In the genomic region with DNA sequence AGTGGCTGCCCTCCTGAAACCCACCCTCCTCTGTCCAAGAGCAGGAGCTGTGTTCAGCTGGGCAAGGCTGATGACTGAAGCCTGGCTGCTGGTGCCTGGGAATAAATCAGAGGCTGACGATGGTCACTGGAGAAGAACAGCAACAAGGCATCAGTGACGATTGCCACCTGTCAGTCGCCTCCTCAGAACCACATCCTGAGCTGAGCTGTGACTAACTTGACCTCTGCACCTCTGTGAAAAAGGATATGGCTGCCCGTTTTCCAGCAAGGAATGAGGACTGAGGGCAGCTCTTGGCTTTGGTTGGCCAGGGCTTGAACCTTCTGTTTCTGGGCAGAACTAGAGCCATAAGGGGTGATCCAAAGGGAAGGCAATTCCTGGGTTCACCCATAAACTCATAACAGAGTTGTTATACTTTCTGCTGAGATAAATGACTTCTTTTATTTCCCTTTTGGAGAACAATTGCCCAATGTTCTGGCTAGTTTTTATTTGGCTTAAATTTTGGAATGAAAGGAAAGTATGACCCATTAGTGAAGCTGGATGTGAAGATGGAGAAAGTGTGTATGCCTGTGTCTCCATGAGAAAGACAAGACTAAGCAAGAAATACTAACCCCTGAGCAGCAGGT, we compare ENCODE assay signal across 15 cellular contexts. TPM values are rescaled to one million over a fixed set of nuclear protein-coding genes. Genes with fewer than 3 reads are reported as not detected.
DNase-seq lines count a peak whose midpoint lies in the region; ATAC-seq and TF ChIP-seq lines count a peak whose summit lies in the region.
"Had no signal": no experiment of that assay in that cellular context is flagged by ENCODE, and none has a peak within 500 bp of the region (broad histone marks: within the 10 kb centered on the region; RNA-seq: fewer than 3 reads in every experiment).

No MANE protein-coding gene starts in this region.

- H3K9me3 ChIP-seq in MG63, result no peaks in the 10 kb centered on the region

- POLR2A ChIA-PET in GM10248 (lab: Yijun Ruan, JAX), result no interaction called here

- CTCF ChIA-PET in GM10248 (lab: Yijun Ruan, JAX), result interaction anchor here (0.9 to 1.5 kb wide), 2 partner anchors 9 to 73 kb away, joined by 3 read pairs; no protein-coding TSS in a partner anchor

- no peaks in the 10 kb centered on the region for H3K36me3 ChIP-seq in MG63

- peak; percentile 13 for ATAC-seq in omental fat pad (ENCODE audit: low FRiP score)
- ATAC-seq in HG03135 (IDR thresholded peaks at IDR 0.05; ENCODE audit: unreplicated experiment), result no peak
- ATAC-seq: left lobe of liver had no signal

- no peak for TF ChIP-seq CTCF in omental fat pad (IDR thresholded peaks at IDR 0.05)
- TF ChIP-seq CTCF in GM10248 (IDR thresholded peaks at IDR 0.05; ENCODE audit: control extremely low read depth, extremely low read depth, low read depth, missing control alignments), result no peak

- H3K4me3 ChIP-seq in MG63, result no peak overlapping the region

- DNase-seq in AG08396 (ENCODE audit: low spot score) (peak; percentile 58), MG63 (peak; percentile 37), foreskin melanocyte (peak; percentile 63), omental fat pad (ENCODE audit: low spot score) (no peak), ecto neural progenitor cell (ENCODE audit: low spot score) (no peak), NCI-H1105 (lab: John Stamatoyannopoulos, UW) (no peak), GM10248 (ENCODE audit: extremely low spot score) (no peak)
- DNase-seq: activated CD4-positive, alpha-beta T cell treated with anti-CD3 and anti-CD28 coated beads for 4 hours; activated naive CD4-positive, alpha-beta T cell treated with anti-CD3 and anti-CD28 coated beads, Interleukin-2, amount 10 ng/mL, durations not matched to agents 7 days and 5 days; NCI-H2029 treated with DMSO at 0.1 percent for 48 hours; NCI-H748 treated with DMSO at 0.1 percent for 48 hours; small intestine; T-helper 2 cell had no signal

- no peaks in the 10 kb centered on the region for H3K27me3 ChIP-seq in MG63

RNA-seq across cellular contexts. Expression of a gene that starts 40.1 kb away (rescaled TPM):
- 73.4 and 82.0 TPM in 2 replicates for total RNA-seq in MG63 (2014; rRNA removed; shearing (Covaris generic); ENCODE audit: low replicate concordance)
- total RNA-seq in omental fat pad, result 1 to 10 TPM in 1 of 4 donors, under 1 TPM in 3; 0.79 to 3.0 (median 0.93) TPM

RNA-seq across cellular contexts. Expression of a gene that starts 40.1 kb away (rescaled TPM):
- total RNA-seq in MG63 (2014; rRNA removed; shearing (Covaris generic); ENCODE audit: low replicate concordance), result 15.8 and 27.5 TPM in 2 replicates
- total RNA-seq in omental fat pad, result 10 to 100 TPM; 24.0 to 53.2 (median 36.7) TPM

Comparison
In these comparisons a context has a peak if more than half of its experiments do, and no peak if none do; other contexts are left out.
1. DNase-seq: peak in AG08396 (single experiment), MG63 (single experiment) and foreskin melanocyte (single experiment); none in omental fat pad (single experiment), ecto neural progenitor cell (single experiment), NCI-H1105 (single experiment) and GM10248 (single experiment).
2. RNA of a gene that starts 40.1 kb away (total RNA-seq): 73.4 to 82.0 TPM in MG63; 0.79 to 3.0 TPM in omental fat pad; every median in the first group is over 10 times any median in the second.